20 cellular contexts compared by ENCODE assay signal in genomic region chr10:49298666-49298989, GRCh38. TPM values are rescaled to one million over a fixed set of nuclear protein-coding genes. Genes with fewer than 3 reads are reported as not detected.
DNase-seq lines count a peak whose midpoint lies in the region; ATAC-seq, FAIRE-seq and TF ChIP-seq lines count a peak whose summit lies in the region.
"Had no signal": no experiment of that assay in that cellular context is flagged by ENCODE, and none has a peak within 500 bp of the region (broad histone marks: within the 10 kb centered on the region; RNA-seq: fewer than 3 reads in every experiment).

No MANE protein-coding gene starts in this region.

- intact Hi-C loops in heart right ventricle (cut with DNase I) (loop anchor here in 4 of 10 donors (2.0 to 10.0 kb wide), 4 partner anchors 20 to 114 kb away; partner anchors contain the start of gene TMEM273 (in 3 of the 4)), pancreas (cut with DNase I) (no loop called here)

- no peak overlapping the region for H3K4me3 ChIP-seq in adipocyte (ENCODE audit: low read length)
- H3K4me3 ChIP-seq in heart right ventricle: peak overlapping the region in 9 of 10 donors; percentile 35 to 64 (median 48)
- peak overlapping the region in 2 of 4 donors; percentile 16 to 23 for H3K4me3 ChIP-seq in pancreas
- H3K4me3 ChIP-seq: Peyer's patch had no signal

- H3K9ac ChIP-seq in adipocyte (ENCODE audit: low read length): no peak overlapping the region

- peak; percentile 62 for DNase-seq in AG20443 (ENCODE audit: low spot score)
- peak; percentile 55 for DNase-seq in adipocyte (ENCODE audit: low read depth)
- peak; percentile 66 to 80 for DNase-seq in heart right ventricle
- DNase-seq in pancreas: peak in 2 of 6 donors; percentile 10 to 32
- DNase-seq in RPMI8226: no peak
- no peak for DNase-seq in activated CD8-positive, alpha-beta memory T cell treated with anti-CD3 and anti-CD28 coated beads for 24 hours
- no peak for DNase-seq in GM12892 (ENCODE audit: insufficient read length)
- DNase-seq: activated T-cell treated with anti-CD3 and anti-CD28 coated beads, Interleukin-2, amount 50 U/mL, for 4 hours; DMS79; GOT3; NCI-H1092; Peyer's patch; stimulated activated CD4-positive, alpha-beta T cell treated with anti-CD3 and anti-CD28 coated beads, Interleukin-2, amount 100 ng/mL, for 48 hours; stimulated activated naive B cell treated with anti-CD40 and anti-IgM and Interleukin-4, amounts not matched to agents 10 μg/mL and 1 μg/mL and 100 μg/mL, for 72 hours had no signal

- TF ChIP-seq POLR2A in GM12892 (IDR thresholded peaks at IDR 0.05; ENCODE audit: low read depth, low read length): no peak

- H3K4me1 ChIP-seq in adipocyte (ENCODE audit: control insufficient read depth, insufficient read depth, low read length) (peaks cover 8% of the 10 kb centered on the region), heart right ventricle (peaks cover 0 to 92% (median 44%) of the 10 kb centered on the region in 9 donors), pancreas (peaks cover 0 to 8% (median 2%) of the 10 kb centered on the region in 3 donors)

- WGBS in heart right ventricle, 2 donors: 24 to 48% methylated on average over 11 of the region's 11 CpGs
- WGBS in pancreas, 2 donors: 8 to 16% methylated on average over 11 of the region's 11 CpGs

- peaks cover 30% of the 10 kb centered on the region for H3K27me3 ChIP-seq in adipocyte (replicated peaks; ENCODE audit: control insufficient read depth, insufficient read depth, low read length)
- H3K27me3 ChIP-seq in heart right ventricle: no peaks in the 10 kb centered on the region
- H3K27me3 ChIP-seq in pancreas: no peaks in the 10 kb centered on the region
- H3K27me3 ChIP-seq: Peyer's patch had no signal

- H3K36me3 ChIP-seq in adipocyte (ENCODE audit: control insufficient read depth, insufficient read depth, low read length, severe bottlenecking) (no peaks in the 10 kb centered on the region), heart right ventricle (no peaks in the 10 kb centered on the region), pancreas (no peaks in the 10 kb centered on the region)
- H3K36me3 ChIP-seq: Peyer's patch had no signal

- FAIRE-seq in pancreas (lab: Jason Lieb, UNC) (no peak), GM12892 (lab: Jason Lieb, UNC) (no peak)
- FAIRE-seq: astrocyte, HTR-8/SVneo had no signal

- H3K27ac ChIP-seq in heart right ventricle (peak overlapping the region; percentile 81 to 98 (median 94)), pancreas (peak overlapping the region in 1 of 4 donors; percentile 31)

- H3K9me3 ChIP-seq in adipocyte (ENCODE audit: control insufficient read depth, low read length) (no peaks in the 10 kb centered on the region), heart right ventricle (no peaks in the 10 kb centered on the region), pancreas (no peaks in the 10 kb centered on the region)
- H3K9me3 ChIP-seq: Peyer's patch had no signal

- ATAC-seq in heart right ventricle (peak; percentile 72 to 82 (median 76)), pancreas (peak; percentile 55 to 63 (median 57)), GM19035 (IDR thresholded peaks at IDR 0.05; ENCODE audit: unreplicated experiment) (no peak)
- ATAC-seq: activated T-cell treated with anti-CD3 and anti-CD28 coated beads, Interleukin-2, amount 50 U/mL, for 4 hours; stimulated activated naive B cell treated with anti-CD40 and anti-IgM and Interleukin-4, amounts not matched to agents 10 μg/mL and 1 μg/mL and 100 μg/mL, for 72 hours had no signal

- TF ChIP-seq CTCF in heart right ventricle (IDR thresholded peaks at IDR 0.05) (no peak), pancreas (IDR thresholded peaks at IDR 0.05) (no peak)

RNA-seq across cellular contexts. Expression of gene C10orf71, which starts 0.3 kb away (rescaled TPM):
- total RNA-seq in heart right ventricle: 100 to 1,000 TPM in 9 of 10 donors, 10 to 100 TPM in 1; 56.0 to 225 (median 180) TPM
- 10 to 100 TPM in 1 of 2 donors, 1 to 10 TPM in 1; 3.6 to 23.0 TPM for polyA plus RNA-seq in heart right ventricle
- 1 to 10 TPM in 3 of 6 donors, under 1 TPM in 3; 0.22 to 2.6 (median 0.77) TPM for total RNA-seq in pancreas
- under 1 TPM; 0.07 to 0.72 TPM for polyA plus RNA-seq in pancreas
- polyA plus RNA-seq in GM12892 (2012; ENCODE audit: missing spikeins): not detected
- total RNA-seq: activated T-cell treated with anti-CD3 and anti-CD28 coated beads, Interleukin-2, amount 50 U/mL, for 4 hours; astrocyte; lung microvascular endothelial cell; osteocyte; Peyer's patch; T-helper 1 cell treated with Interleukin-12 subunit alpha and Interleukin-12 subunit beta and Interleukin-4 antibody, amounts not matched to agents 30 ng/mL and 1 ng/mL, for 36 hours had no signal

Comparison
In these comparisons a context has a peak if more than half of its experiments do, and no peak if none do; other contexts are left out.
1. DNase-seq: peak in AG20443 (single experiment), adipocyte (single experiment) and heart right ventricle (2 of 2); none in RPMI8226 (single experiment), activated CD8-positive, alpha-beta memory T cell treated with anti-CD3 and anti-CD28 coated beads for 24 hours (single experiment) and GM12892 (single experiment).
2. RNA of gene C10orf71, which starts 0.3 kb away (total RNA-seq): 56.0 to 225 TPM in heart right ventricle; 0.22 to 2.6 TPM in pancreas; every median in the first group is over 10 times any median in the second.